ENCODE assay signal across 16 cellular contexts in genomic region chr12:51832708-51833107, GRCh38. TPM values are rescaled to one million over a fixed set of nuclear protein-coding genes. Genes with fewer than 3 reads are reported as not detected.
A peak's percentile ranks its signal among the peaks of the same experiment; 100 is the strongest.
DNase-seq lines count a peak whose midpoint lies in the region; ATAC-seq lines count a peak whose summit lies in the region.
"Had no signal": no experiment of that assay in that cellular context is flagged by ENCODE, and none has a peak within 500 bp of the region (broad histone marks: within the 10 kb centered on the region; RNA-seq: fewer than 3 reads in every experiment).

No MANE protein-coding gene starts in this region.

- H3K9me3 ChIP-seq in skeletal muscle satellite cell (replicated peaks; ENCODE audit: low read length) = no peaks in the 10 kb centered on the region

- peaks cover 16% of the 10 kb centered on the region for H3K27me3 Mint-ChIP-seq in activated naive CD4-positive, alpha-beta T cell treated with anti-CD3 and anti-CD28 coated beads, Interleukin-2, amount 50 U/mL, for 24 hours
- H3K27me3 Mint-ChIP-seq in activated T-helper 17 cell treated with anti-CD3 and anti-CD28 coated beads, Interleukin-2, amount 50 U/mL, for 72 hours = peaks cover 24% of the 10 kb centered on the region

- peaks cover 6% of the 10 kb centered on the region for H3K4me1 ChIP-seq in skeletal muscle satellite cell (ENCODE audit: control insufficient read depth, insufficient read depth, low read length)

- ATAC-seq in activated naive CD4-positive, alpha-beta T cell treated with anti-CD3 and anti-CD28 coated beads, Interleukin-2, amount 50 U/mL, for 72 hours = no peak
- no peak for ATAC-seq in activated T-helper 17 cell treated with anti-CD3 and anti-CD28 coated beads, Interleukin-2, amount 50 U/mL, for 72 hours (replicated peaks)

- peak overlapping the region; percentile 31 for H3K27ac Mint-ChIP-seq in activated naive CD4-positive, alpha-beta T cell treated with anti-CD3 and anti-CD28 coated beads, Interleukin-2, amount 50 U/mL, for 24 hours
- no peak overlapping the region for H3K27ac Mint-ChIP-seq in activated naive CD4-positive, alpha-beta T cell treated with anti-CD3 and anti-CD28 coated beads, Interleukin-2, amount 50 U/mL, for 72 hours
- no peak overlapping the region for H3K27ac Mint-ChIP-seq in activated T-helper 17 cell treated with anti-CD3 and anti-CD28 coated beads, Interleukin-2, amount 50 U/mL, for 72 hours
- H3K27ac Mint-ChIP-seq: mesothelial cell of epicardium had no signal

- peaks cover 30% of the 10 kb centered on the region for H3K4me1 Mint-ChIP-seq in activated naive CD4-positive, alpha-beta T cell treated with anti-CD3 and anti-CD28 coated beads, Interleukin-2, amount 50 U/mL, for 24 hours
- peaks cover 22% of the 10 kb centered on the region for H3K4me1 Mint-ChIP-seq in activated T-helper 17 cell treated with anti-CD3 and anti-CD28 coated beads, Interleukin-2, amount 50 U/mL, for 72 hours

- H3K36me3 Mint-ChIP-seq in activated naive CD4-positive, alpha-beta T cell treated with anti-CD3 and anti-CD28 coated beads, Interleukin-2, amount 50 U/mL, for 24 hours = no peaks in the 10 kb centered on the region
- H3K36me3 Mint-ChIP-seq in activated naive CD4-positive, alpha-beta T cell treated with anti-CD3 and anti-CD28 coated beads, Interleukin-2, amount 50 U/mL, for 72 hours = no peaks in the 10 kb centered on the region
- H3K36me3 Mint-ChIP-seq in activated T-helper 17 cell treated with anti-CD3 and anti-CD28 coated beads, Interleukin-2, amount 50 U/mL, for 72 hours (ENCODE audit: low read depth) = no peaks in the 10 kb centered on the region
- H3K36me3 Mint-ChIP-seq: mesothelial cell of epicardium had no signal

- no peaks in the 10 kb centered on the region for H3K9me3 Mint-ChIP-seq in activated naive CD4-positive, alpha-beta T cell treated with anti-CD3 and anti-CD28 coated beads, Interleukin-2, amount 50 U/mL, for 24 hours
- H3K9me3 Mint-ChIP-seq in activated naive CD4-positive, alpha-beta T cell treated with anti-CD3 and anti-CD28 coated beads, Interleukin-2, amount 50 U/mL, for 72 hours = no peaks in the 10 kb centered on the region
- H3K9me3 Mint-ChIP-seq in activated T-helper 17 cell treated with anti-CD3 and anti-CD28 coated beads, Interleukin-2, amount 50 U/mL, for 72 hours = no peaks in the 10 kb centered on the region
- H3K9me3 Mint-ChIP-seq: mesothelial cell of epicardium had no signal

- H3K9ac ChIP-seq in skeletal muscle satellite cell (ENCODE audit: low read depth, low read length) = no peak overlapping the region
- H3K9ac ChIP-seq: parathyroid adenoma had no signal

- no peak overlapping the region for H3K4me3 Mint-ChIP-seq in activated naive CD4-positive, alpha-beta T cell treated with anti-CD3 and anti-CD28 coated beads, Interleukin-2, amount 50 U/mL, for 24 hours
- peak overlapping the region; percentile 1 for H3K4me3 Mint-ChIP-seq in activated T-helper 17 cell treated with anti-CD3 and anti-CD28 coated beads, Interleukin-2, amount 50 U/mL, for 72 hours
- H3K4me3 Mint-ChIP-seq: mesothelial cell of epicardium had no signal

- H3K4me3 ChIP-seq in skeletal muscle satellite cell (ENCODE audit: low read length) = peak overlapping the region; percentile 34

- no peak for DNase-seq in activated naive CD4-positive, alpha-beta T cell treated with anti-CD3 and anti-CD28 coated beads, Interleukin-2, amount 50 U/mL, for 72 hours (ENCODE audit: low spot score in 2 of 2)
- DNase-seq in M059J (ENCODE audit: low read depth) = peak; percentile 34
- no peak for DNase-seq in stimulated activated CD4-positive, alpha-beta T cell treated with anti-CD3 and anti-CD28 coated beads, Interleukin-4, amount 100 ng/mL, for 1 hour
- no peak for DNase-seq in NCI-H1694 (lab: John Stamatoyannopoulos, UW)
- DNase-seq in DMS79 treated with DMSO at 0.1 percent for 48 hours (lab: John Stamatoyannopoulos, UW) = no peak
- DNase-seq: activated CD8-positive, alpha-beta memory T cell treated with anti-CD3 and anti-CD28 coated beads for 24 hours; activated naive CD4-positive, alpha-beta T cell treated with Interleukin-2 at 50 U/mL for 16 hours; islet precursor cell; NCI-H1092 treated with DMSO at 0.1 percent for 48 hours; stimulated activated CD4-positive, alpha-beta T cell treated with anti-CD3 and anti-CD28 coated beads, Interleukin-12 subunit alpha, Interleukin-12 subunit beta, amount 100 ng/mL, for 4 hours had no signal

- H3K27me3 ChIP-seq in skeletal muscle satellite cell (ENCODE audit: control insufficient read depth, insufficient read depth, low read length) = peaks cover 61% of the 10 kb centered on the region

- H3K36me3 ChIP-seq in skeletal muscle satellite cell (ENCODE audit: insufficient read depth, low read length) = no peaks in the 10 kb centered on the region

- peak overlapping the region; percentile 29 for H3K4me2 ChIP-seq in skeletal muscle satellite cell (ENCODE audit: low read length)

RNA-seq across cellular contexts. Expression of gene FIGNL2, which starts 15.8 kb away (rescaled TPM):
- total RNA-seq in activated naive CD4-positive, alpha-beta T cell treated with anti-CD3 and anti-CD28 coated beads, Interleukin-2, amount 50 U/mL, for 72 hours = under 1 TPM; 0.30 to 0.54 TPM
- total RNA-seq in M059J (2014; rRNA removed; shearing (Covaris generic)) = 0.10 TPM in 1 of 2 replicates, not detected in the other
- under 1 TPM; 0.50 to 0.53 TPM for total RNA-seq in activated T-helper 17 cell treated with anti-CD3 and anti-CD28 coated beads, Interleukin-2, amount 50 U/mL, for 72 hours
- not detected in 2 replicates for total RNA-seq in skeletal muscle satellite cell (2012; rRNA removed)

RNA-seq across cellular contexts. Expression of gene ANKRD33, which starts 55.2 kb away (rescaled TPM):
- not detected for total RNA-seq in activated naive CD4-positive, alpha-beta T cell treated with anti-CD3 and anti-CD28 coated beads, Interleukin-2, amount 50 U/mL, for 72 hours
- total RNA-seq in M059J (2014; rRNA removed; shearing (Covaris generic)) = not detected in 2 replicates
- not detected for total RNA-seq in activated T-helper 17 cell treated with anti-CD3 and anti-CD28 coated beads, Interleukin-2, amount 50 U/mL, for 72 hours
- total RNA-seq in skeletal muscle satellite cell (2012; rRNA removed) = 1.0 and 1.5 TPM in 2 replicates
- total RNA-seq: cardiac septum had no signal
